In the genomic region with DNA sequence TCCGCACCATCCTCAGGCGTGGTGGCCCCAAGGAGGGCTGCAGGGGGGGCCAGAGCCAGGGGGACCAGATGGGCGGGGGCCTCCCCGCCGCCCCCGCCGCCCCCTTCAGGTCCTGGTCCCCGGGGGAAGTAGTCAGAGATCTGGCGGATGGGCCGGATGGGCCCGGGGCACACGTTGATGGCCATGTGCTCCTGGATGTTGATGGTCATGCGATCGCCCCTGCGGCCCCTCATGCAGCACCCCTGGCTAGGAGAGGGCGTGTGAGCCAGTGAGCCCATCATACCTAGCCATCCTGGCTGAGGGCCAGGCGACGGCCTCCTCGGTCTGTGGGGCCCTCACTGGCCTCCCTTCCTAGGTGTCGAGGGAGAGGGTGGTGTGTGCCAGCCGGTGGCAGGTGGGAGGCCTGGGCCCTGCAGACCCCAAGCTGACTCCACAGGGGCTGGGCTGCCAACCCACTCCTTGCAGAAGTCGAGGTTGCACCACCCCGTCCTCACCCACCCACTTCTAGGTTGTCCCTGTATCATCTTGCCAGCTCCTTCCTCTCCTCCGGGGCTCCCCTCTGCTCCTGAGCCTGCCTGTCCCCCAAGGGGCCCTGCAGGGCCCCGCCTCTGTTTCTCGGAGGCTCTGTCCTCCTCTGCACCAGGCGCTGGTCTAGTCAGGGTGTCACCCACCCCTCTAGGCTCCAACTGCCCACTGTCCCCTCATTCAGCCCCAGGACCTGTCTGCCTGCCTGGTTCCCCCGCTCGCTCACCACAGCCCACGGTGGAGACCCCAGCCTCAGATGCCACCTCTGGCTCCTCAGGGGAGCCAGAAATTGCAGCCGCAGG, we compare ENCODE assay signal across 10 cellular contexts. TPM values are rescaled to one million over a fixed set of nuclear protein-coding genes. Genes with fewer than 3 reads are reported as not detected.
DNase-seq lines count a peak whose midpoint lies in the region; ATAC-seq, FAIRE-seq and TF ChIP-seq lines count a peak whose summit lies in the region.
"Had no signal": no experiment of that assay in that cellular context is flagged by ENCODE, and none has a peak within 500 bp of the region (broad histone marks: within the 10 kb centered on the region; RNA-seq: fewer than 3 reads in every experiment).

No MANE protein-coding gene starts in this region.

- no peaks in the 10 kb centered on the region for H3K79me2 ChIP-seq in HepG2 (ENCODE audit: insufficient read depth, low read length)

- peaks cover 5% of the 10 kb centered on the region for H3K4me1 Mint-ChIP-seq in activated naive CD8-positive, alpha-beta T cell treated with anti-CD3 and anti-CD28 coated beads for 36 hours

- FAIRE-seq in HepG2 (lab: Jason Lieb, UNC): no peak

- POLR2A ChIA-PET in HepG2 (lab: Yijun Ruan, JAX): interaction anchor here (1.1 to 1.7 kb wide), 3 partner anchors 22 to 55 kb away, joined by 4 to 6 read pairs (median 5); partner anchors contain the start of genes ALDOA and TAOK2

- H3K9me3 Mint-ChIP-seq in activated naive CD8-positive, alpha-beta T cell treated with anti-CD3 and anti-CD28 coated beads for 36 hours: no peaks in the 10 kb centered on the region
- H3K9me3 Mint-ChIP-seq: activated naive CD4-positive, alpha-beta T cell treated with anti-CD3 and anti-CD28 coated beads, Interleukin-2, amount 50 U/mL, for 72 hours had no signal

- in situ Hi-C loops in HepG2 (cut with HindIII; ENCODE audit: extremely low pct_ligation_motif_present, low pct_unique_long_range_greater_than_20kb): loop anchor here (10.0 kb wide), 1 partner anchor 145 kb away; the partner anchor contains the start of gene CDIPT

- TF ChIP-seq POLR2A in HepG2 (IDR thresholded peaks at IDR 0.05; ENCODE audit: insufficient read depth in 1 of 2, low read depth in 2 of 2, low read length in 2 of 2): no peak

- WGBS in HepG2 (ENCODE audit: low lambda C conversion rate): 47% methylated on average over 20 of the region's 31 CpGs
- 19% methylated on average over 31 of the region's 31 CpGs for WGBS in urinary bladder

- CTCF ChIA-PET in HepG2 (lab: Yijun Ruan, JAX; ENCODE audit: low intra/inter-chr PET ratio, low total read pairs): no interaction called here

- H3K27ac ChIP-seq in cardiac muscle cell: no peak overlapping the region
- H3K27ac ChIP-seq in HepG2 (ENCODE audit: extremely low read length, insufficient read depth, low read length): no peak overlapping the region
- no peak overlapping the region for H3K27ac ChIP-seq in urinary bladder (ENCODE audit: low read depth)

- intact Hi-C loops in left ventricle myocardium superior (cut with micrococcal nuclease) (no loop called here), HepG2 (cut with micrococcal nuclease; ENCODE audit: unreplicated experiment) (no loop called here)

- TF ChIP-seq RAD21 in HepG2 (CRISPR knock-in tag; IDR thresholded peaks at IDR 0.05): no peak

- no peaks in the 10 kb centered on the region for H3K9me3 ChIP-seq in cardiac muscle cell (ENCODE audit: low read depth)
- H3K9me3 ChIP-seq in HepG2 (ENCODE audit: low read length): no peaks in the 10 kb centered on the region

- no peak for TF ChIP-seq EP300 in HepG2 (IDR thresholded peaks at IDR 0.05; ENCODE audit: low read depth in 2 of 2, low read length in 2 of 2)
- no peak for TF ChIP-seq EP300 in HepG2 (CRISPR knock-in tag; IDR thresholded peaks at IDR 0.05; ENCODE audit: borderline replicate concordance)

- ATAC-seq in left ventricle myocardium superior: no peak
- peak; percentile 5 for ATAC-seq in HepG2
- no peak for ATAC-seq in GM21423 (IDR thresholded peaks at IDR 0.05; ENCODE audit: unreplicated experiment)
- no peak for ATAC-seq in HG02840 (IDR thresholded peaks at IDR 0.05; ENCODE audit: low FRiP score, unreplicated experiment)

- H3K4me3 ChIP-seq in cardiac muscle cell (peak overlapping the region; percentile 37), HepG2 (replicated peaks in 1 of 3; ENCODE audit: insufficient read depth in 1 of 3, low read depth in 2 of 3, low read length in 3 of 3) (peak overlapping the region; percentile 42 to 69 (median 48); a peak in 4 of 6 replicates), urinary bladder (ENCODE audit: low read depth, low read length) (peak overlapping the region; percentile 43)

- no peak overlapping the region for H2AFZ ChIP-seq in HepG2 (ENCODE audit: low read length)

- H3K4me2 ChIP-seq in HepG2 (ENCODE audit: low read depth, low read length): peak overlapping the region; percentile 63

- no TSS peak for BruUV-seq in HepG2 (replicated peaks; lab: Mats Ljungman, UMichigan)

- H3K27me3 Mint-ChIP-seq in activated naive CD8-positive, alpha-beta T cell treated with anti-CD3 and anti-CD28 coated beads for 36 hours: peaks cover 31% of the 10 kb centered on the region

- H3K36me3 Mint-ChIP-seq in activated naive CD8-positive, alpha-beta T cell treated with anti-CD3 and anti-CD28 coated beads for 36 hours: no peaks in the 10 kb centered on the region
- H3K36me3 Mint-ChIP-seq: activated naive CD4-positive, alpha-beta T cell treated with anti-CD3 and anti-CD28 coated beads, Interleukin-2, amount 50 U/mL, for 72 hours had no signal

- TF ChIP-seq CTCF in cardiac muscle cell (IDR thresholded peaks at IDR 0.05; ENCODE audit: low read depth, low read length) (no peak), HepG2 (CRISPR knock-in tag; IDR thresholded peaks at IDR 0.05) (no peak)

- H3K36me3 ChIP-seq in cardiac muscle cell (no peaks in the 10 kb centered on the region), HepG2 (replicated peaks in 1 of 2; ENCODE audit: control insufficient read depth in 1 of 2, insufficient read depth in 2 of 2, low read length in 2 of 2) (no peaks in the 10 kb centered on the region), urinary bladder (ENCODE audit: insufficient read depth) (no peaks in the 10 kb centered on the region)

- no peak overlapping the region for H3K9ac ChIP-seq in HepG2 (ENCODE audit: insufficient read depth, low read depth, low read length)

- H3K27ac Mint-ChIP-seq in activated naive CD8-positive, alpha-beta T cell treated with anti-CD3 and anti-CD28 coated beads for 36 hours: no peak overlapping the region
- H3K27ac Mint-ChIP-seq: activated naive CD4-positive, alpha-beta T cell treated with anti-CD3 and anti-CD28 coated beads, Interleukin-2, amount 50 U/mL, for 72 hours had no signal

- DNase-seq in cardiac muscle cell (ENCODE audit: low read depth in 1 of 2, low spot score in 1 of 2) (no peak), left ventricle myocardium superior (no peak), HepG2 (ENCODE audit: low spot score) (no peak), NCI-H146 treated with DMSO at 0.1 percent for 48 hours (lab: John Stamatoyannopoulos, UW; ENCODE audit: unreplicated experiment) (no peak)
- no peak for DNase-seq in activated naive CD8-positive, alpha-beta T cell treated with anti-CD3 and anti-CD28 coated beads for 36 hours

- H4K20me1 ChIP-seq in HepG2 (ENCODE audit: insufficient read depth, low read length): no peaks in the 10 kb centered on the region

- peak overlapping the region; percentile 77 for H3K4me3 Mint-ChIP-seq in activated naive CD8-positive, alpha-beta T cell treated with anti-CD3 and anti-CD28 coated beads for 36 hours

- H3K4me1 ChIP-seq in cardiac muscle cell (ENCODE audit: low read depth) (no peaks in the 10 kb centered on the region), HepG2 (ENCODE audit: insufficient read depth, low read length) (peaks cover 31% of the 10 kb centered on the region), urinary bladder (ENCODE audit: insufficient read depth) (no peaks in the 10 kb centered on the region)

- H3K27me3 ChIP-seq in cardiac muscle cell (peaks cover 36% of the 10 kb centered on the region), HepG2 (ENCODE audit: control insufficient read depth in 1 of 2, insufficient read depth in 2 of 2, low read length in 2 of 2) (peaks cover 10 to 31% of the 10 kb centered on the region in 2 experiments; a peak in 4 of 5 replicates)

RNA-seq across cellular contexts. Expression of gene DOC2A, which starts 0.6 kb away (rescaled TPM):
- 1.6 and 7.2 TPM in 2 replicates for total RNA-seq in cardiac muscle cell
- 3.3 and 6.9 TPM in 2 replicates for polyA plus RNA-seq in cardiac muscle cell
- 0.82 TPM for total RNA-seq in left ventricle myocardium superior
- 1 to 10 TPM in 1 of 2 experiments, under 1 TPM in 1; 0.89 to 1.4 TPM for total RNA-seq in activated naive CD8-positive, alpha-beta T cell treated with anti-CD3 and anti-CD28 coated beads for 36 hours
- total RNA-seq in HepG2 (2016; rRNA removed; fragmentation: Illumina TruSeq; extraction: Trizol): 0.15 and 0.21 TPM in 2 replicates
- total RNA-seq in HepG2 (2016; cell fraction: cytosol; rRNA removed; fragmentation: Illumina TruSeq; extraction: Trizol; ENCODE audit: low read depth): not detected in 2 replicates
- total RNA-seq in HepG2 (2016; cell fraction: insoluble cytoplasmic fraction; rRNA removed; fragmentation: Illumina TruSeq; extraction: Trizol): 0.24 TPM in 1 of 2 replicates, not detected in the other
- total RNA-seq in HepG2 (2016; cell fraction: membrane; rRNA removed; fragmentation: Illumina TruSeq; extraction: Trizol): not detected in 2 replicates
- total RNA-seq in HepG2 (2016; cell fraction: nucleus; rRNA removed; fragmentation: Illumina TruSeq; extraction: Trizol): 0.22 TPM in 1 of 2 replicates, not detected in the other
- 0.55 and 1.4 TPM in 2 replicates for polyA plus RNA-seq in HepG2 (2011; rRNA removed)
- polyA plus RNA-seq in HepG2 (2011; cell fraction: cytosol; rRNA removed): 0.36 and 0.52 TPM in 2 replicates
- 4.4 and 6.3 TPM in 2 replicates for polyA plus RNA-seq in HepG2 (2011; cell fraction: nucleus; rRNA removed)
- polyA plus RNA-seq in HepG2 (2012): 0.52 and 0.72 TPM in 2 replicates
- not detected in 2 replicates for polyA plus RNA-seq in HepG2 (2016; cell fraction: cytosol; fragmentation: Illumina TruSeq; extraction: Trizol; ENCODE audit: low read depth)
- polyA plus RNA-seq in HepG2 (2016; cell fraction: insoluble cytoplasmic fraction; fragmentation: Illumina TruSeq; extraction: Trizol; ENCODE audit: low read depth): not detected in 2 replicates
- not detected in 2 replicates for polyA plus RNA-seq in HepG2 (2016; cell fraction: membrane; fragmentation: Illumina TruSeq; extraction: Trizol; ENCODE audit: low read depth)
- polyA plus RNA-seq in HepG2 (2016; cell fraction: nucleus; fragmentation: Illumina TruSeq; extraction: Trizol; ENCODE audit: insufficient read depth, low read depth): 0.66 and 1.1 TPM in 2 replicates
- polyA minus RNA-seq in HepG2 (2011; rRNA and poly(A)+ RNA removed; ENCODE audit: low replicate concordance): 0.12 and 0.37 TPM in 2 replicates
- not detected in 2 replicates for polyA minus RNA-seq in HepG2 (2011; cell fraction: cytosol; rRNA and poly(A)+ RNA removed)
- polyA minus RNA-seq in HepG2 (2011; cell fraction: nucleus; rRNA and poly(A)+ RNA removed): not detected in 2 replicates
- 0.32 TPM for total RNA-seq in urinary bladder
- polyA plus RNA-seq in urinary bladder: 0.53 TPM

RNA-seq across cellular contexts. Expression of gene C16orf92, which starts 12.8 kb away (rescaled TPM):
- total RNA-seq in cardiac muscle cell (not detected in 2 replicates), left ventricle myocardium superior (not detected), HepG2 (2016; rRNA removed; fragmentation: Illumina TruSeq; extraction: Trizol) (not detected in 2 replicates), urinary bladder (not detected)
- polyA plus RNA-seq in cardiac muscle cell (not detected in 2 replicates), HepG2 (2011; rRNA removed) (not detected in 2 replicates), urinary bladder (not detected)
- total RNA-seq in activated naive CD8-positive, alpha-beta T cell treated with anti-CD3 and anti-CD28 coated beads for 36 hours: not detected
- total RNA-seq in HepG2 (2016; cell fraction: cytosol; rRNA removed; fragmentation: Illumina TruSeq; extraction: Trizol; ENCODE audit: low read depth): not detected in 2 replicates
- not detected in 2 replicates for total RNA-seq in HepG2 (2016; cell fraction: insoluble cytoplasmic fraction; rRNA removed; fragmentation: Illumina TruSeq; extraction: Trizol)
- total RNA-seq in HepG2 (2016; cell fraction: membrane; rRNA removed; fragmentation: Illumina TruSeq; extraction: Trizol): not detected in 2 replicates
- not detected in 2 replicates for total RNA-seq in HepG2 (2016; cell fraction: nucleus; rRNA removed; fragmentation: Illumina TruSeq; extraction: Trizol)
- not detected in 2 replicates for polyA plus RNA-seq in HepG2 (2011; cell fraction: cytosol; rRNA removed)
- polyA plus RNA-seq in HepG2 (2011; cell fraction: nucleus; rRNA removed): not detected in 2 replicates
- polyA plus RNA-seq in HepG2 (2012): not detected in 2 replicates
- polyA plus RNA-seq in HepG2 (2016; cell fraction: cytosol; fragmentation: Illumina TruSeq; extraction: Trizol; ENCODE audit: low read depth): not detected in 2 replicates
- not detected in 2 replicates for polyA plus RNA-seq in HepG2 (2016; cell fraction: insoluble cytoplasmic fraction; fragmentation: Illumina TruSeq; extraction: Trizol; ENCODE audit: low read depth)
- polyA plus RNA-seq in HepG2 (2016; cell fraction: membrane; fragmentation: Illumina TruSeq; extraction: Trizol; ENCODE audit: low read depth): not detected in 2 replicates
- not detected in 2 replicates for polyA plus RNA-seq in HepG2 (2016; cell fraction: nucleus; fragmentation: Illumina TruSeq; extraction: Trizol; ENCODE audit: insufficient read depth, low read depth)
- not detected in 2 replicates for polyA minus RNA-seq in HepG2 (2011; rRNA and poly(A)+ RNA removed; ENCODE audit: low replicate concordance)
- polyA minus RNA-seq in HepG2 (2011; cell fraction: cytosol; rRNA and poly(A)+ RNA removed): not detected in 2 replicates
- not detected in 2 replicates for polyA minus RNA-seq in HepG2 (2011; cell fraction: nucleus; rRNA and poly(A)+ RNA removed)
- total RNA-seq: activated naive CD4-positive, alpha-beta T cell treated with anti-CD3 and anti-CD28 coated beads, Interleukin-2, amount 50 U/mL, for 72 hours; H4 had no signal

RNA-seq across cellular contexts. Expression of gene INO80E, which starts 14.2 kb away (rescaled TPM):
- total RNA-seq in cardiac muscle cell (83.7 and 167 TPM in 2 replicates), left ventricle myocardium superior (31.3 TPM), HepG2 (2016; rRNA removed; fragmentation: Illumina TruSeq; extraction: Trizol) (39.5 and 45.6 TPM in 2 replicates), urinary bladder (22.3 TPM)
- polyA plus RNA-seq in cardiac muscle cell (17.1 and 19.0 TPM in 2 replicates), HepG2 (2011; rRNA removed) (25.8 and 28.4 TPM in 2 replicates), urinary bladder (82.3 TPM)
- 10 to 100 TPM; 83.8 to 91.1 TPM for total RNA-seq in activated naive CD8-positive, alpha-beta T cell treated with anti-CD3 and anti-CD28 coated beads for 36 hours
- total RNA-seq in HepG2 (2016; cell fraction: cytosol; rRNA removed; fragmentation: Illumina TruSeq; extraction: Trizol; ENCODE audit: low read depth): 18.9 and 22.7 TPM in 2 replicates
- 35.1 and 45.9 TPM in 2 replicates for total RNA-seq in HepG2 (2016; cell fraction: insoluble cytoplasmic fraction; rRNA removed; fragmentation: Illumina TruSeq; extraction: Trizol)
- 25.0 and 29.9 TPM in 2 replicates for total RNA-seq in HepG2 (2016; cell fraction: membrane; rRNA removed; fragmentation: Illumina TruSeq; extraction: Trizol)
- 25.3 and 33.1 TPM in 2 replicates for total RNA-seq in HepG2 (2016; cell fraction: nucleus; rRNA removed; fragmentation: Illumina TruSeq; extraction: Trizol)
- polyA plus RNA-seq in HepG2 (2011; cell fraction: cytosol; rRNA removed): 25.4 and 28.1 TPM in 2 replicates
- polyA plus RNA-seq in HepG2 (2011; cell fraction: nucleus; rRNA removed): 71.2 and 71.9 TPM in 2 replicates
- polyA plus RNA-seq in HepG2 (2012): 26.9 and 29.3 TPM in 2 replicates
- polyA plus RNA-seq in HepG2 (2016; cell fraction: cytosol; fragmentation: Illumina TruSeq; extraction: Trizol; ENCODE audit: low read depth): 26.1 and 33.3 TPM in 2 replicates
- polyA plus RNA-seq in HepG2 (2016; cell fraction: insoluble cytoplasmic fraction; fragmentation: Illumina TruSeq; extraction: Trizol; ENCODE audit: low read depth): 59.9 and 67.8 TPM in 2 replicates
- polyA plus RNA-seq in HepG2 (2016; cell fraction: membrane; fragmentation: Illumina TruSeq; extraction: Trizol; ENCODE audit: low read depth): 33.8 and 33.9 TPM in 2 replicates
- 83.7 and 87.4 TPM in 2 replicates for polyA plus RNA-seq in HepG2 (2016; cell fraction: nucleus; fragmentation: Illumina TruSeq; extraction: Trizol; ENCODE audit: insufficient read depth, low read depth)
- polyA minus RNA-seq in HepG2 (2011; rRNA and poly(A)+ RNA removed; ENCODE audit: low replicate concordance): 9.4 and 17.6 TPM in 2 replicates
- 5.5 and 10.9 TPM in 2 replicates for polyA minus RNA-seq in HepG2 (2011; cell fraction: cytosol; rRNA and poly(A)+ RNA removed)
- 15.3 and 21.1 TPM in 2 replicates for polyA minus RNA-seq in HepG2 (2011; cell fraction: nucleus; rRNA and poly(A)+ RNA removed)

RNA-seq across cellular contexts. Expression of gene HIRIP3, which starts 14.8 kb away (rescaled TPM):
- total RNA-seq in cardiac muscle cell: 22.2 and 25.6 TPM in 2 replicates
- 26.7 and 32.5 TPM in 2 replicates for polyA plus RNA-seq in cardiac muscle cell
- total RNA-seq in left ventricle myocardium superior: 19.4 TPM
- 10 to 100 TPM; 39.5 to 41.4 TPM for total RNA-seq in activated naive CD8-positive, alpha-beta T cell treated with anti-CD3 and anti-CD28 coated beads for 36 hours
- total RNA-seq in HepG2 (2016; rRNA removed; fragmentation: Illumina TruSeq; extraction: Trizol): 17.2 and 17.3 TPM in 2 replicates
- total RNA-seq in HepG2 (2016; cell fraction: cytosol; rRNA removed; fragmentation: Illumina TruSeq; extraction: Trizol; ENCODE audit: low read depth): 14.2 TPM in 2 replicates
- total RNA-seq in HepG2 (2016; cell fraction: insoluble cytoplasmic fraction; rRNA removed; fragmentation: Illumina TruSeq; extraction: Trizol): 15.1 and 16.3 TPM in 2 replicates
- 19.3 and 23.7 TPM in 2 replicates for total RNA-seq in HepG2 (2016; cell fraction: membrane; rRNA removed; fragmentation: Illumina TruSeq; extraction: Trizol)
- total RNA-seq in HepG2 (2016; cell fraction: nucleus; rRNA removed; fragmentation: Illumina TruSeq; extraction: Trizol): 8.3 and 10.3 TPM in 2 replicates
- 12.6 and 16.3 TPM in 2 replicates for polyA plus RNA-seq in HepG2 (2011; rRNA removed)
- polyA plus RNA-seq in HepG2 (2011; cell fraction: cytosol; rRNA removed): 12.2 and 16.8 TPM in 2 replicates
- polyA plus RNA-seq in HepG2 (2011; cell fraction: nucleus; rRNA removed): 12.7 and 15.6 TPM in 2 replicates
- polyA plus RNA-seq in HepG2 (2012): 8.7 and 10.3 TPM in 2 replicates
- polyA plus RNA-seq in HepG2 (2016; cell fraction: cytosol; fragmentation: Illumina TruSeq; extraction: Trizol; ENCODE audit: low read depth): 11.5 and 15.7 TPM in 2 replicates
- polyA plus RNA-seq in HepG2 (2016; cell fraction: insoluble cytoplasmic fraction; fragmentation: Illumina TruSeq; extraction: Trizol; ENCODE audit: low read depth): 23.3 and 25.6 TPM in 2 replicates
- 18.8 and 21.7 TPM in 2 replicates for polyA plus RNA-seq in HepG2 (2016; cell fraction: membrane; fragmentation: Illumina TruSeq; extraction: Trizol; ENCODE audit: low read depth)
- 21.5 and 22.8 TPM in 2 replicates for polyA plus RNA-seq in HepG2 (2016; cell fraction: nucleus; fragmentation: Illumina TruSeq; extraction: Trizol; ENCODE audit: insufficient read depth, low read depth)
- polyA minus RNA-seq in HepG2 (2011; rRNA and poly(A)+ RNA removed; ENCODE audit: low replicate concordance): 7.0 and 15.9 TPM in 2 replicates
- polyA minus RNA-seq in HepG2 (2011; cell fraction: cytosol; rRNA and poly(A)+ RNA removed): 3.3 and 7.2 TPM in 2 replicates
- polyA minus RNA-seq in HepG2 (2011; cell fraction: nucleus; rRNA and poly(A)+ RNA removed): 8.4 and 11.6 TPM in 2 replicates
- total RNA-seq in urinary bladder: 8.4 TPM
- 27.2 TPM for polyA plus RNA-seq in urinary bladder

RNA-seq across cellular contexts. Expression of gene TLCD3B, which starts 20.9 kb away (rescaled TPM):
- total RNA-seq in cardiac muscle cell (0.21 and 0.36 TPM in 2 replicates), left ventricle myocardium superior (not detected), HepG2 (2016; rRNA removed; fragmentation: Illumina TruSeq; extraction: Trizol) (not detected in 2 replicates), urinary bladder (0.32 TPM)
- polyA plus RNA-seq in cardiac muscle cell (not detected in 2 replicates), HepG2 (2011; rRNA removed) (0.24 TPM in 1 of 2 replicates, not detected in the other), urinary bladder (0.22 TPM)
- 1 to 10 TPM; 1.2 to 2.0 TPM for total RNA-seq in activated naive CD8-positive, alpha-beta T cell treated with anti-CD3 and anti-CD28 coated beads for 36 hours
- not detected in 2 replicates for total RNA-seq in HepG2 (2016; cell fraction: cytosol; rRNA removed; fragmentation: Illumina TruSeq; extraction: Trizol; ENCODE audit: low read depth)
- not detected in 2 replicates for total RNA-seq in HepG2 (2016; cell fraction: insoluble cytoplasmic fraction; rRNA removed; fragmentation: Illumina TruSeq; extraction: Trizol)
- not detected in 2 replicates for total RNA-seq in HepG2 (2016; cell fraction: membrane; rRNA removed; fragmentation: Illumina TruSeq; extraction: Trizol)
- total RNA-seq in HepG2 (2016; cell fraction: nucleus; rRNA removed; fragmentation: Illumina TruSeq; extraction: Trizol): not detected in 2 replicates
- polyA plus RNA-seq in HepG2 (2011; cell fraction: cytosol; rRNA removed): not detected in 2 replicates
- polyA plus RNA-seq in HepG2 (2011; cell fraction: nucleus; rRNA removed): 0.10 and 0.54 TPM in 2 replicates
- not detected in 2 replicates for polyA plus RNA-seq in HepG2 (2012)
- polyA plus RNA-seq in HepG2 (2016; cell fraction: cytosol; fragmentation: Illumina TruSeq; extraction: Trizol; ENCODE audit: low read depth): not detected in 2 replicates
- polyA plus RNA-seq in HepG2 (2016; cell fraction: insoluble cytoplasmic fraction; fragmentation: Illumina TruSeq; extraction: Trizol; ENCODE audit: low read depth): not detected in 2 replicates
- not detected in 2 replicates for polyA plus RNA-seq in HepG2 (2016; cell fraction: membrane; fragmentation: Illumina TruSeq; extraction: Trizol; ENCODE audit: low read depth)
- polyA plus RNA-seq in HepG2 (2016; cell fraction: nucleus; fragmentation: Illumina TruSeq; extraction: Trizol; ENCODE audit: insufficient read depth, low read depth): not detected in 2 replicates
- polyA minus RNA-seq in HepG2 (2011; rRNA and poly(A)+ RNA removed; ENCODE audit: low replicate concordance): 0.72 TPM in 1 of 2 replicates, not detected in the other
- not detected in 2 replicates for polyA minus RNA-seq in HepG2 (2011; cell fraction: cytosol; rRNA and poly(A)+ RNA removed)
- not detected in 2 replicates for polyA minus RNA-seq in HepG2 (2011; cell fraction: nucleus; rRNA and poly(A)+ RNA removed)
